18 cellular contexts compared by ENCODE assay signal in the genomic region with DNA sequence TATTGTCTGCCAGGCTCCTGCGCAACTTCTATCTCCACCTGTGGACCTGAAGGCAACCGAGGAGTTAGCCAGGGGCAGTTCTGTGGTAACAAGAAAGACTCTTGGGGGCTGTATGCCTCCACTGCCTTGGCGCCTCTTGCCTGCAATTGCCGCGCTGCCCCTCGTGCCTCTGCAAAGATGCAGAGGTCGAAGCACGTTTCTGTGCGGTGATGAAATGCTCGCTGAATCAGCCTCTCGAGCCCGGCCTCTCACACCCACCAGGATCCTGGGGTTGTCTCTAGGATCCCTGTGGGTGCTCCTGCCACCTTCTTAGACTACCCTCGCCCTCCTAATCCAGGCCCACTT. TPM values are rescaled to one million over a fixed set of nuclear protein-coding genes. Genes with fewer than 3 reads are reported as not detected.
DNase-seq lines count a peak whose midpoint lies in the region; ATAC-seq, FAIRE-seq and TF ChIP-seq lines count a peak whose summit lies in the region.
"Had no signal": no experiment of that assay in that cellular context is flagged by ENCODE, and none has a peak within 500 bp of the region (broad histone marks: within the 10 kb centered on the region; RNA-seq: fewer than 3 reads in every experiment).

No MANE protein-coding gene starts in this region.

- no peaks in the 10 kb centered on the region for H3K9me3 ChIP-seq in esophagus muscularis mucosa

- no peak for TF ChIP-seq POLR2A in esophagus muscularis mucosa (IDR thresholded peaks at IDR 0.05; ENCODE audit: low read depth)

- intact Hi-C loops in esophagus muscularis mucosa (cut with DNase I): no loop called here

- no peaks in the 10 kb centered on the region for H3K36me3 ChIP-seq in esophagus muscularis mucosa

- WGBS in esophagus muscularis mucosa: 16% methylated on average over 6 of the region's 13 CpGs

- no peak for ATAC-seq in activated CD4-positive, CD25-positive, alpha-beta regulatory T cell treated with anti-CD3 and anti-CD28 coated beads, Interleukin-2, amount 50 U/mL, for 24 hours
- ATAC-seq in GM19455 (IDR thresholded peaks at IDR 0.05; ENCODE audit: unreplicated experiment): no peak

- H3K4me1 Mint-ChIP-seq in nephron progenitor cell: peaks cover 6% of the 10 kb centered on the region

- H3K27me3 ChIP-seq in esophagus muscularis mucosa: peaks cover 0 to 66% (median 20%) of the 10 kb centered on the region in 4 donors

- DNase-seq in DMS53 (lab: John Stamatoyannopoulos, UW) (peak; percentile 80), NCI-H1092 treated with DMSO at 0.1 percent for 48 hours (lab: John Stamatoyannopoulos, UW) (peak; percentile 76), esophagus muscularis mucosa (ENCODE audit: extremely low spot score) (no peak), nephron progenitor cell (no peak), RCC 7860 (ENCODE audit: low spot score) (no peak)
- no peak for DNase-seq in stimulated activated CD4-positive, alpha-beta T cell treated with anti-CD3 and anti-CD28 coated beads, Interleukin-15, amount 100 ng/mL, for 24 hours
- DNase-seq: KBM-7; mesenchymal stem cell; SHP77 treated with DMSO at 0.1 percent for 48 hours; stimulated activated CD8-positive, alpha-beta memory T cell treated with anti-CD3 and anti-CD28 coated beads, Interleukin-4, amount 100 ng/mL, for 48 hours had no signal

- no peaks in the 10 kb centered on the region for H3K36me3 Mint-ChIP-seq in nephron progenitor cell (ENCODE audit: low read depth)

- H3K4me3 ChIP-seq in esophagus muscularis mucosa: peak overlapping the region in 3 of 4 donors; percentile 35 to 38 (median 35)

- TF ChIP-seq CTCF in esophagus muscularis mucosa (IDR thresholded peaks at IDR 0.05): no peak
- TF ChIP-seq CTCF in nephron progenitor cell (IDR thresholded peaks at IDR 0.05): no peak

- FAIRE-seq in RCC 7860 (lab: Jason Lieb, UNC): no peak
- FAIRE-seq: endothelial cell of umbilical vein, GM12892, TTC549 had no signal

- H3K27ac ChIP-seq in esophagus muscularis mucosa (replicated peaks in 1 of 4): no peak overlapping the region

- no peak for TF ChIP-seq EP300 in esophagus muscularis mucosa (IDR thresholded peaks at IDR 0.05)

- peaks cover 13 to 19% (median 18%) of the 10 kb centered on the region in 4 donors for H3K4me1 ChIP-seq in esophagus muscularis mucosa

- no peak overlapping the region for H3K27ac Mint-ChIP-seq in nephron progenitor cell
- H3K27ac Mint-ChIP-seq: B cell had no signal

- H3K4me3 Mint-ChIP-seq in nephron progenitor cell: peak overlapping the region; percentile 58
- H3K4me3 Mint-ChIP-seq: B cell had no signal

- no peaks in the 10 kb centered on the region for H3K9me3 Mint-ChIP-seq in nephron progenitor cell

- H3K27me3 Mint-ChIP-seq in nephron progenitor cell (ENCODE audit: low read depth, poor library complexity): peaks cover 95% of the 10 kb centered on the region

RNA-seq across cellular contexts. Expression of gene LHFPL3, which starts 0.5 kb away (rescaled TPM):
- total RNA-seq in esophagus muscularis mucosa: not detected
- total RNA-seq: B cell, endothelial cell of umbilical vein, posterior vena cava, ureter had no signal

Comparison
In these comparisons a context has a peak if more than half of its experiments do, and no peak if none do; other contexts are left out.
1. DNase-seq: peak in DMS53 (single experiment) and NCI-H1092 treated with DMSO at 0.1 percent for 48 hours (single experiment); none in esophagus muscularis mucosa (single experiment), nephron progenitor cell (single experiment), RCC 7860 (single experiment) and stimulated activated CD4-positive, alpha-beta T cell treated with anti-CD3 and anti-CD28 coated beads, Interleukin-15, amount 100 ng/mL, for 24 hours (single experiment).